ENCODE assay signal across 15 cellular contexts in the genomic region with DNA sequence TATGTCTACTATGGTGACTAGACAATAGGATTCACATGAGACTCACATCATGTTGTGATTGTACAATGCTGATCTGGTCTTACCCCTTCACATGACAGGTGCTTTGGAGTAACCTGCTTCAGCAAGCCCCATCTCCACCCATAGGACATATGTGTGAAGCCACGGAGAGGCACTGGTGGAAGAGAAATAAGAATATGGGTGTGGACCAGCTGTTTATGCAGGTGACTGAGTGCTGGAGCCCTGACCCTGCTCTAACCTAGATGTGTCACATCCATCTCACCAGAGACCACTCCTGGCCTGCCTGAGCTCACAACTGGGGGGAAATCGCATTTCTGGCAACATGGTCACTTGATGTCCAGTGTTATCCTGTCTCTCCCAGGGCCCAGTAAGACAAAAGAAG.
DNase-seq lines count a peak whose midpoint lies in the region; ATAC-seq, FAIRE-seq and TF ChIP-seq lines count a peak whose summit lies in the region.
"Had no signal": no experiment of that assay in that cellular context is flagged by ENCODE, and none has a peak within 500 bp of the region (broad histone marks: within the 10 kb centered on the region; RNA-seq: fewer than 3 reads in every experiment).

No MANE protein-coding gene starts in this region.

- H3K9me3 ChIP-seq in BLaER1 (no peaks in the 10 kb centered on the region), vagina (no peaks in the 10 kb centered on the region)
- H3K9me3 ChIP-seq: BLaER1 treated with 17β-estradiol and CSF1 and Interleukin-3, amounts not matched to agents 10 nM and 100 nM; Caco-2 had no signal

- H3K36me3 ChIP-seq in BLaER1 = no peaks in the 10 kb centered on the region
- H3K36me3 ChIP-seq in vagina = no peaks in the 10 kb centered on the region
- H3K36me3 ChIP-seq: BLaER1 treated with 17β-estradiol and CSF1 and Interleukin-3, amounts not matched to agents 10 nM and 100 nM had no signal

- H3K27me3 Mint-ChIP-seq in immature natural killer cell (ENCODE audit: low read depth in 3 of 3) = peaks cover 3 to 7% (median 6%) of the 10 kb centered on the region in 3 donors
- H3K27me3 Mint-ChIP-seq in stimulated activated naive B cell treated with anti-CD40 and anti-IgM and Interleukin-4, amounts not matched to agents 10 μg/mL and 1 μg/mL and 100 μg/mL, for 72 hours = peaks cover 22 to 31% of the 10 kb centered on the region in 2 donors

- no peak for TF ChIP-seq POLR2A in GM12892 (IDR thresholded peaks at IDR 0.05; ENCODE audit: low read depth, low read length)
- TF ChIP-seq POLR2A in vagina (IDR thresholded peaks at IDR 0.05) = no peak

- no peak overlapping the region; the same call in 1 of the 2 replicates for H3K27ac ChIP-seq in BLaER1
- H3K27ac ChIP-seq in vagina = no peak overlapping the region
- H3K27ac ChIP-seq: BLaER1 treated with 17β-estradiol and CSF1 and Interleukin-3, amounts not matched to agents 10 nM and 100 nM had no signal

- H3K4me1 ChIP-seq in BLaER1 = peaks cover 59% of the 10 kb centered on the region
- no peaks in the 10 kb centered on the region for H3K4me1 ChIP-seq in vagina
- H3K4me1 ChIP-seq: Caco-2 had no signal

- TF ChIP-seq CTCF in vagina (IDR thresholded peaks at IDR 0.05) = no peak

- no peaks in the 10 kb centered on the region for H3K9me3 Mint-ChIP-seq in immature natural killer cell
- H3K9me3 Mint-ChIP-seq in stimulated activated naive B cell treated with anti-CD40 and anti-IgM and Interleukin-4, amounts not matched to agents 10 μg/mL and 1 μg/mL and 100 μg/mL, for 72 hours = no peaks in the 10 kb centered on the region
- H3K9me3 Mint-ChIP-seq: H9 had no signal

- no peak overlapping the region for H3K9ac ChIP-seq in BLaER1
- H3K9ac ChIP-seq: BLaER1 treated with 17β-estradiol and CSF1 and Interleukin-3, amounts not matched to agents 10 nM and 100 nM had no signal

- peak overlapping the region in 2 of 5 donors; percentile 26 to 51 for H3K4me3 Mint-ChIP-seq in immature natural killer cell
- no peak overlapping the region for H3K4me3 Mint-ChIP-seq in stimulated activated naive B cell treated with anti-CD40 and anti-IgM and Interleukin-4, amounts not matched to agents 10 μg/mL and 1 μg/mL and 100 μg/mL, for 72 hours
- H3K4me3 Mint-ChIP-seq: H9 had no signal

- H3K27me3 ChIP-seq in BLaER1 (no peaks in the 10 kb centered on the region), vagina (no peaks in the 10 kb centered on the region)
- H3K27me3 ChIP-seq: BLaER1 treated with 17β-estradiol and CSF1 and Interleukin-3, amounts not matched to agents 10 nM and 100 nM had no signal

- ATAC-seq in HG03108 (IDR thresholded peaks at IDR 0.05; ENCODE audit: unreplicated experiment) = no peak
- no peak for ATAC-seq in stimulated activated naive B cell treated with anti-CD40 and anti-IgM and Interleukin-4, amounts not matched to agents 10 μg/mL and 1 μg/mL and 100 μg/mL, for 72 hours (replicated peaks)
- ATAC-seq: HepG2 had no signal

- peaks cover 21 to 42% (median 27%) of the 10 kb centered on the region in 3 donors for H3K36me3 Mint-ChIP-seq in immature natural killer cell
- no peaks in the 10 kb centered on the region for H3K36me3 Mint-ChIP-seq in stimulated activated naive B cell treated with anti-CD40 and anti-IgM and Interleukin-4, amounts not matched to agents 10 μg/mL and 1 μg/mL and 100 μg/mL, for 72 hours

- no peaks in the 10 kb centered on the region for H4K20me1 ChIP-seq in BLaER1
- H4K20me1 ChIP-seq: BLaER1 treated with 17β-estradiol and CSF1 and Interleukin-3, amounts not matched to agents 10 nM and 100 nM had no signal

- H3K4me3 ChIP-seq in BLaER1 (no peak overlapping the region), vagina (no peak overlapping the region)
- H3K4me3 ChIP-seq: BLaER1 treated with 17β-estradiol and CSF1 and Interleukin-3, amounts not matched to agents 10 nM and 100 nM had no signal

- intact Hi-C loops in vagina (cut with DNase I) = no loop called here

- no peak for DNase-seq in GM12892 (ENCODE audit: insufficient read length)
- DNase-seq in immature natural killer cell = no peak
- DNase-seq in vagina (ENCODE audit: extremely low spot score in 2 of 2) = peak; percentile 31 to 49
- DNase-seq in cortex of kidney (lab: John Stamatoyannopoulos, UW) = no peak
- no peak for DNase-seq in stimulated activated naive B cell treated with anti-CD40 and anti-IgM and Interleukin-4, amounts not matched to agents 10 μg/mL and 1 μg/mL and 100 μg/mL, for 72 hours
- DNase-seq: 8988T, Caco-2, H9 had no signal

- H3K4me1 Mint-ChIP-seq in immature natural killer cell = peaks cover 56 to 84% of the 10 kb centered on the region in 2 donors
- peaks cover 0 to 3% of the 10 kb centered on the region in 2 donors for H3K4me1 Mint-ChIP-seq in stimulated activated naive B cell treated with anti-CD40 and anti-IgM and Interleukin-4, amounts not matched to agents 10 μg/mL and 1 μg/mL and 100 μg/mL, for 72 hours
- H3K4me1 Mint-ChIP-seq: H9 had no signal

- peak; percentile 76 for FAIRE-seq in GM12892 (lab: Jason Lieb, UNC)
- FAIRE-seq: D721Med, G401.6, H1, HepG2 had no signal

- H3K27ac Mint-ChIP-seq in immature natural killer cell = peak overlapping the region in 5 of 6 donors; percentile 45 to 82 (median 78)
- no peak overlapping the region for H3K27ac Mint-ChIP-seq in stimulated activated naive B cell treated with anti-CD40 and anti-IgM and Interleukin-4, amounts not matched to agents 10 μg/mL and 1 μg/mL and 100 μg/mL, for 72 hours
- H3K27ac Mint-ChIP-seq: H9 had no signal

- H3K4me2 ChIP-seq in BLaER1 = peak overlapping the region; percentile 43

Comparison
In these comparisons a context has a peak if more than half of its experiments do, and no peak if none do; other contexts are left out.
1. DNase-seq: peak in vagina (2 of 2); none in GM12892 (single experiment), immature natural killer cell (0 of 3), cortex of kidney (single experiment) and stimulated activated naive B cell treated with anti-CD40 and anti-IgM and Interleukin-4, amounts not matched to agents 10 μg/mL and 1 μg/mL and 100 μg/mL, for 72 hours (single experiment).